In genomic region chr16:24075929-24076716, GRCh38 we compare ENCODE assay signal across 1 cellular context.
TF ChIP-seq lines count a peak whose summit lies in the region.

No MANE protein-coding gene starts in this region.

TF ChIP-seq in HEK293, 187 proteins besides CTCF, POLR2A, EP300 and RAD21 (continued from another document):
- 0 out of 2 replicates have a peak, but pooled peaks have one; percentile 14 for TF ChIP-seq PATZ1 (tag by site-specific recombination; IDR thresholded peaks at IDR 0.05)
- TF ChIP-seq ZFP69B (tag by site-specific recombination; IDR thresholded peaks at IDR 0.05), result no peak
- no peak for TF ChIP-seq ZNF155 (tag by site-specific recombination; IDR thresholded peaks at IDR 0.05)
TF ChIP-seq in HEK293: peak in this region for 4.
